ENCODE assay signal across 21 cellular contexts in genomic region chr6:122877302-122877701, GRCh38.
DNase-seq lines count a peak whose midpoint lies in the region; ATAC-seq, FAIRE-seq and TF ChIP-seq lines count a peak whose summit lies in the region.
"Had no signal": no experiment of that assay in that cellular context is flagged by ENCODE, and none has a peak within 500 bp of the region (broad histone marks: within the 10 kb centered on the region; RNA-seq: fewer than 3 reads in every experiment).

No MANE protein-coding gene starts in this region.

- no peak for FAIRE-seq in A549 (lab: Jason Lieb, UNC)
- peak; percentile 11 for FAIRE-seq in D721Med (lab: Jason Lieb, UNC)
- no peak for FAIRE-seq in K562 (lab: Jason Lieb, UNC)
- FAIRE-seq: A204.1, GM12878, GM12892, GM19239 had no signal

- H2AFZ ChIP-seq in K562 (ENCODE audit: low read depth, low read length) = no peak overlapping the region

- H3K79me2 ChIP-seq in K562 (ENCODE audit: control insufficient read depth, insufficient read depth, low read length) = no peaks in the 10 kb centered on the region

- no peak overlapping the region for H3K4me2 ChIP-seq in A549
- H3K4me2 ChIP-seq in K562 (ENCODE audit: insufficient read depth, low read length) = no peak overlapping the region
- H3K4me2 ChIP-seq: BLaER1 treated with 17β-estradiol and CSF1 and Interleukin-3, amounts not matched to agents 10 nM and 100 nM had no signal

- H3K4me1 ChIP-seq in A549 (peaks cover 7% of the 10 kb centered on the region), K562 (replicated peaks in 1 of 2; ENCODE audit: control insufficient read depth in 2 of 2, insufficient read depth in 2 of 2, low read length in 2 of 2) (no peaks in the 10 kb centered on the region)

- intact Hi-C loops in K562 (cut with micrococcal nuclease) = no loop called here

- peaks cover 8% of the 10 kb centered on the region for H3K9me3 Mint-ChIP-seq in natural killer cell treated with Interleukin-12 subunit alpha and Interleukin-12 subunit beta and Interleukin-15 and Interleukin-18, amount 100 ng/mL, for 72 hours

- H3K27me3 Mint-ChIP-seq in natural killer cell treated with Interleukin-12 subunit alpha and Interleukin-12 subunit beta and Interleukin-15 and Interleukin-18, amount 100 ng/mL, for 72 hours = no peaks in the 10 kb centered on the region
- H3K27me3 Mint-ChIP-seq: B cell; CD4-positive, alpha-beta T cell had no signal

- BruUV-seq in K562 (replicated peaks; lab: Mats Ljungman, UMichigan) = no TSS peak

- TF ChIP-seq EP300 in A549 (IDR thresholded peaks at IDR 0.05) (no peak), K562 (IDR thresholded peaks at IDR 0.05; ENCODE audit: low read length) (no peak)

- H3K27ac ChIP-seq in A549 (no peak overlapping the region), K562 (ENCODE audit: extremely low read depth, low read depth, low read length) (no peak overlapping the region)
- H3K27ac ChIP-seq: BLaER1 treated with 17β-estradiol and CSF1 and Interleukin-3, amounts not matched to agents 10 nM and 100 nM; C4-2B had no signal

- DNase-seq in A549 (ENCODE audit: low read depth in 1 of 2, low spot score in 1 of 2) (no peak), D721Med (ENCODE audit: insufficient read length, low spot score) (no peak), K562 (ENCODE audit: extremely low read depth in 1 of 4, low spot score in 3 of 4) (no peak), NCI-H2081 treated with DMSO at 0.1 percent for 48 hours (lab: John Stamatoyannopoulos, UW) (no peak), GM13977 (ENCODE audit: low spot score) (no peak)
- DNase-seq in natural killer cell treated with Interleukin-12 subunit alpha and Interleukin-12 subunit beta and Interleukin-15 and Interleukin-18, amount 100 ng/mL, for 72 hours (ENCODE audit: low spot score) = no peak
- DNase-seq: 8988T; AML-193; CD4-positive, alpha-beta T cell; CD8-positive, alpha-beta memory T cell; COR-L47; DMS79 treated with DMSO at 0.1 percent for 48 hours; EL; GDM1 had no signal

- POLR2A ChIA-PET in A549 (lab: Yijun Ruan, JAX) = no interaction called here
- POLR2A ChIA-PET in K562 (lab: Yijun Ruan, JAX) = no interaction called here

- TF ChIP-seq CTCF in A549 (IDR thresholded peaks at IDR 0.05) = no peak
- TF ChIP-seq CTCF in D721Med (IDR thresholded peaks at IDR 0.05; ENCODE audit: insufficient read depth, missing control alignments) = no peak
- TF ChIP-seq CTCF in K562 (IDR thresholded peaks at IDR 0.05 in 2 of 3, conservative IDR thresholded peaks at IDR 0.05 in 1 of 3; ENCODE audit: insufficient read depth in 2 of 3, low read depth in 1 of 3, low read length in 3 of 3) = no peak
- no peak for TF ChIP-seq CTCF in GM13977 (IDR thresholded peaks at IDR 0.05; ENCODE audit: extremely low read depth, insufficient read depth, missing control alignments)

- in situ Hi-C loops in K562 (cut with MboI) (no loop called here), GM13977 (cut with MboI; ENCODE audit: low pct_unique_long_range_greater_than_20kb, low sequenced_read_pairs, unreplicated experiment) (no loop called here)

- H3K36me3 ChIP-seq in K562 (ENCODE audit: control insufficient read depth, insufficient read depth, low read length) = no peaks in the 10 kb centered on the region
- H3K36me3 ChIP-seq: BLaER1 treated with 17β-estradiol and CSF1 and Interleukin-3, amounts not matched to agents 10 nM and 100 nM had no signal

- no peak overlapping the region for H3K27ac Mint-ChIP-seq in natural killer cell treated with Interleukin-12 subunit alpha and Interleukin-12 subunit beta and Interleukin-15 and Interleukin-18, amount 100 ng/mL, for 72 hours
- H3K27ac Mint-ChIP-seq: B cell; CD4-positive, alpha-beta T cell; CD8-positive, alpha-beta memory T cell had no signal

- no peaks in the 10 kb centered on the region for H4K20me1 ChIP-seq in K562 (replicated peaks; ENCODE audit: control insufficient read depth, insufficient read depth, low read length)
- H4K20me1 ChIP-seq: BLaER1 treated with 17β-estradiol and CSF1 and Interleukin-3, amounts not matched to agents 10 nM and 100 nM had no signal

- H3K27me3 ChIP-seq in K562 (ENCODE audit: control insufficient read depth in 2 of 2, insufficient read depth in 2 of 2, low read length in 2 of 2) = no peaks in the 10 kb centered on the region
- H3K27me3 ChIP-seq: BLaER1 treated with 17β-estradiol and CSF1 and Interleukin-3, amounts not matched to agents 10 nM and 100 nM had no signal

- H3K4me3 ChIP-seq in A549 = no peak overlapping the region
- H3K4me3 ChIP-seq in K562 = no peak overlapping the region
- H3K4me3 ChIP-seq: BLaER1 treated with 17β-estradiol and CSF1 and Interleukin-3, amounts not matched to agents 10 nM and 100 nM; GM12878 had no signal

- H3K4me1 Mint-ChIP-seq in natural killer cell treated with Interleukin-12 subunit alpha and Interleukin-12 subunit beta and Interleukin-15 and Interleukin-18, amount 100 ng/mL, for 72 hours (ENCODE audit: low read depth in 2 of 2) = no peaks in the 10 kb centered on the region
- H3K4me1 Mint-ChIP-seq: B cell; CD8-positive, alpha-beta memory T cell had no signal

- peaks cover 3% of the 10 kb centered on the region for H3K36me3 Mint-ChIP-seq in natural killer cell treated with Interleukin-12 subunit alpha and Interleukin-12 subunit beta and Interleukin-15 and Interleukin-18, amount 100 ng/mL, for 72 hours
- H3K36me3 Mint-ChIP-seq: CD8-positive, alpha-beta memory T cell had no signal

- WGBS in A549 (ENCODE audit: missing lambda C conversion rate) = 78% methylated on average over 3 of the region's 3 CpGs
- 10% methylated on average over 3 of the region's 3 CpGs for WGBS in K562 (ENCODE audit: insufficient coverage, low coverage, missing lambda C conversion rate)

- ATAC-seq in A549 = no peak
- ATAC-seq in K562 = no peak
- no peak for ATAC-seq in natural killer cell treated with Interleukin-12 subunit alpha and Interleukin-12 subunit beta and Interleukin-15 and Interleukin-18, amount 100 ng/mL, for 72 hours
- ATAC-seq: GM12878 had no signal

- no peak overlapping the region for H3K9ac ChIP-seq in K562 (ENCODE audit: insufficient read depth in 1 of 2, low read depth in 2 of 2, low read length in 2 of 2)
- H3K9ac ChIP-seq: BLaER1 treated with 17β-estradiol and CSF1 and Interleukin-3, amounts not matched to agents 10 nM and 100 nM had no signal

- no peaks in the 10 kb centered on the region for H3K9me1 ChIP-seq in K562 (ENCODE audit: control insufficient read depth, insufficient read depth, low read length)

- H3K9me3 ChIP-seq in A549 = no peaks in the 10 kb centered on the region
- no peaks in the 10 kb centered on the region for H3K9me3 ChIP-seq in K562 (replicated peaks; ENCODE audit: control insufficient read depth, insufficient read depth, low read depth, low read length)
- H3K9me3 ChIP-seq: BLaER1 treated with 17β-estradiol and CSF1 and Interleukin-3, amounts not matched to agents 10 nM and 100 nM had no signal

- H3K4me3 Mint-ChIP-seq in natural killer cell treated with Interleukin-12 subunit alpha and Interleukin-12 subunit beta and Interleukin-15 and Interleukin-18, amount 100 ng/mL, for 72 hours = no peak overlapping the region
- H3K4me3 Mint-ChIP-seq: B cell; CD4-positive, alpha-beta T cell; CD8-positive, alpha-beta memory T cell had no signal

- TF ChIP-seq POLR2A in A549 (IDR thresholded peaks at IDR 0.05; ENCODE audit: low read length) (no peak), K562 (conservative IDR thresholded peaks at IDR 0.05) (no peak)

- CTCF ChIA-PET in A549 (lab: Yijun Ruan, JAX) = interaction anchor here (1.2 kb wide), 1 partner anchor 8 kb away, joined by 3 read pairs; no protein-coding TSS in a partner anchor
- CTCF ChIA-PET in K562 (lab: Yijun Ruan, JAX; ENCODE audit: low intra/inter-chr PET ratio) = no interaction called here

- no peak for TF ChIP-seq RAD21 in A549 (conservative IDR thresholded peaks at IDR 0.05 in 1 of 2, IDR thresholded peaks at IDR 0.05 in 1 of 2)
- TF ChIP-seq RAD21 in K562 (CRISPR knock-in tag; conservative IDR thresholded peaks at IDR 0.05 in 1 of 2, IDR thresholded peaks at IDR 0.05 in 1 of 2) = no peak

TF ChIP-seq in A549, 52 proteins besides CTCF, POLR2A, EP300 and RAD21:
- peak; percentile 48 for TF ChIP-seq MAFK (IDR thresholded peaks at IDR 0.05; ENCODE audit: partially characterized antibody)
- no peak for TF ChIP-seq KDM1A (IDR thresholded peaks at IDR 0.05; ENCODE audit: low read depth)

TF ChIP-seq in K562, 482 proteins besides CTCF, POLR2A, EP300 and RAD21:
- TF ChIP-seq RBFOX2 (IDR thresholded peaks at IDR 0.05; ENCODE audit: low read depth, low read length) = no peak
- TF ChIP-seq ZNF316 (IDR thresholded peaks at IDR 0.05) = peak; percentile 27
- peak; percentile 21; the same call in 1 of the 2 replicates for TF ChIP-seq C11orf30 (IDR thresholded peaks at IDR 0.05; ENCODE audit: low read depth)
- TF ChIP-seq PML (IDR thresholded peaks at IDR 0.05; ENCODE audit: low read length) = no peak
- TF ChIP-seq MAFG (tag; conservative IDR thresholded peaks at IDR 0.05) = 0 out of 2 replicates have a peak, but pooled peaks have one; percentile 24
- no peak for TF ChIP-seq ZNF512 (tag; IDR thresholded peaks at IDR 0.05)
- TF ChIP-seq TAF15 (IDR thresholded peaks at IDR 0.05; ENCODE audit: low read depth, low read length) = no peak

Comparison
In these comparisons a context has a peak if more than half of its experiments do, and no peak if none do; other contexts are left out.
1. Of the 35 proteins assayed by ChIP-seq in both K562 and A549: peak only in K562: none; only in A549: MAFK; in both: none; in neither: 34.